7 cellular contexts compared by ENCODE assay signal in the genomic region with DNA sequence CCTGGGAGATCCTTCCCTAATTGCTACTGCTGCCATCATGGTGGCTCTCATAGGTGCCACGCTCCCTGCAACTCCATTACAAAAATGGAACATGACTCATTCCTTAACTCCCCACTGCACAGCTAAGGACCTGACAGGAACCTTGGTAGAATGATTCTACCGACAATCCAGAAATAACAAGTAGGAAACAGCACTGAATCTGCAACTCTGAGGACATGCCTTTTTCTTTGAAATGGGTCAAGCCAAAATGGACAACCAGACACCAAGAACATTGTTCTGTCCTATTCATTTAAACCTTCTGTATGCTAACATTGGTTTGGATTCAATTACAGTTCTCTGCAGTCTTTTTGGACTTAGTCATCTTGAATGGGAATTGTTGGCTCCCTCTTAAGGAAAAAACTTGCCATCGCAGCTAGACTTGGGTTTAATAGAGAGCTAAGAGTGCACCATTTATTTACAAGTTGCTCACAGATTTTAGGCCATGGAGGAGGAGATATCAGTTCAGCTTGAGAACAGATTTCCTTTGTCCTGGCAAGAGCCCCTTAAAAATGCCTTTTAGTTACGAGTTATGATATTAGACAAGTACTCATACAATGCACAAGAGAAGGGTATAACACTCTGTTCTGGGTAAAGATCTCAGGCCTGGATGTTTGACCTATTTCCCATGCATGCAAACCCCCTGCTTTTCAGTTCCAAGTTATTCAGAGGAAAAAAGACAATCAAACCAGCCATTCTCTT. TPM values are rescaled to one million over a fixed set of nuclear protein-coding genes. Genes with fewer than 3 reads are reported as not detected.
DNase-seq lines count a peak whose midpoint lies in the region; ATAC-seq and TF ChIP-seq lines count a peak whose summit lies in the region.

No MANE protein-coding gene starts in this region.

- H3K4me3 ChIP-seq in DOHH2 (ENCODE audit: low read length) (no peak overlapping the region), SJCRH30 (no peak overlapping the region)

- peak; percentile 49 for DNase-seq in HPDE6-E6E7 (ENCODE audit: extremely low spot score)
- DNase-seq in SJCRH30, result peak; percentile 30 to 74
- DNase-seq in fibroblast of peridontal ligament (ENCODE audit: extremely low read depth), result peak; percentile 87
- DNase-seq in renal cortical epithelial cell (ENCODE audit: low read depth), result peak; percentile 83

- H3K27ac ChIP-seq in DOHH2 (ENCODE audit: low read depth, low read length) (no peak overlapping the region), SJCRH30 (no peak overlapping the region)

- no peaks in the 10 kb centered on the region for H3K79me2 ChIP-seq in DOHH2 (ENCODE audit: control insufficient read depth, low read length)

- peak; percentile 73 for TF ChIP-seq CTCF in DOHH2 (IDR thresholded peaks at IDR 0.05; ENCODE audit: low read depth, low read length, poor library complexity, severe bottlenecking)

- H3K4me1 ChIP-seq in DOHH2 (ENCODE audit: control insufficient read depth, low read length) (peaks cover 6% of the 10 kb centered on the region), SJCRH30 (peaks cover 14% of the 10 kb centered on the region)

- H3K9me3 ChIP-seq in DOHH2 (ENCODE audit: control insufficient read depth, insufficient read depth, low read length) (no peaks in the 10 kb centered on the region), SJCRH30 (replicated peaks) (no peaks in the 10 kb centered on the region)

- H3K27me3 ChIP-seq in DOHH2 (ENCODE audit: control insufficient read depth, low read length), result peaks cover 14% of the 10 kb centered on the region
- H3K27me3 ChIP-seq in SJCRH30, result no peaks in the 10 kb centered on the region

- no peak for ATAC-seq in HG02884 (IDR thresholded peaks at IDR 0.05; ENCODE audit: unreplicated experiment)
- no peak for ATAC-seq in GM21528 (IDR thresholded peaks at IDR 0.05; ENCODE audit: low FRiP score, unreplicated experiment)

- no peaks in the 10 kb centered on the region for H4K20me1 ChIP-seq in DOHH2 (ENCODE audit: control insufficient read depth, insufficient read depth, low read depth, low read length)

- no peaks in the 10 kb centered on the region for H3K9me2 ChIP-seq in DOHH2 (replicated peaks; ENCODE audit: control insufficient read depth, low read length)

- H3K4me2 ChIP-seq in DOHH2 (ENCODE audit: low read length), result no peak overlapping the region

- H3K36me3 ChIP-seq in DOHH2 (ENCODE audit: control insufficient read depth, low read length), result no peaks in the 10 kb centered on the region
- no peaks in the 10 kb centered on the region for H3K36me3 ChIP-seq in SJCRH30

- H3F3A ChIP-seq in DOHH2 (ENCODE audit: control insufficient read depth, insufficient read depth), result no peaks in the 10 kb centered on the region

RNA-seq across cellular contexts. Expression of a gene that starts 20.9 kb away (rescaled TPM):
- 21.1 and 27.3 TPM in 2 replicates for total RNA-seq in SJCRH30 (2014; rRNA removed; shearing (Covaris generic))
- total RNA-seq in renal cortical epithelial cell, result 1.7 and 12.0 TPM in 2 replicates
